1 cellular context compared by ENCODE assay signal in genomic region chr12:86137936-86138335, GRCh38.
TF ChIP-seq lines count a peak whose summit lies in the region.

No MANE protein-coding gene starts in this region.

TF ChIP-seq in SK-N-SH, 30 proteins besides CTCF, POLR2A, EP300 and RAD21 (continued from another document):
- TF ChIP-seq NRF1 (IDR thresholded peaks at IDR 0.05; ENCODE audit: low read depth, low read length) = no peak
- peak; percentile 86 for TF ChIP-seq JUND (IDR thresholded peaks at IDR 0.05)
- peak; percentile 88 for TF ChIP-seq PBX3 (IDR thresholded peaks at IDR 0.05)
- peak; percentile 59; the same call in 1 of the 2 replicates for TF ChIP-seq TEAD4 (IDR thresholded peaks at IDR 0.05; ENCODE audit: borderline replicate concordance, insufficient read depth)
- TF ChIP-seq ELF1 (IDR thresholded peaks at IDR 0.05) = no peak
TF ChIP-seq in SK-N-SH: peak in this region for 6.
